ENCODE assay signal across 10 cellular contexts in the genomic region with DNA sequence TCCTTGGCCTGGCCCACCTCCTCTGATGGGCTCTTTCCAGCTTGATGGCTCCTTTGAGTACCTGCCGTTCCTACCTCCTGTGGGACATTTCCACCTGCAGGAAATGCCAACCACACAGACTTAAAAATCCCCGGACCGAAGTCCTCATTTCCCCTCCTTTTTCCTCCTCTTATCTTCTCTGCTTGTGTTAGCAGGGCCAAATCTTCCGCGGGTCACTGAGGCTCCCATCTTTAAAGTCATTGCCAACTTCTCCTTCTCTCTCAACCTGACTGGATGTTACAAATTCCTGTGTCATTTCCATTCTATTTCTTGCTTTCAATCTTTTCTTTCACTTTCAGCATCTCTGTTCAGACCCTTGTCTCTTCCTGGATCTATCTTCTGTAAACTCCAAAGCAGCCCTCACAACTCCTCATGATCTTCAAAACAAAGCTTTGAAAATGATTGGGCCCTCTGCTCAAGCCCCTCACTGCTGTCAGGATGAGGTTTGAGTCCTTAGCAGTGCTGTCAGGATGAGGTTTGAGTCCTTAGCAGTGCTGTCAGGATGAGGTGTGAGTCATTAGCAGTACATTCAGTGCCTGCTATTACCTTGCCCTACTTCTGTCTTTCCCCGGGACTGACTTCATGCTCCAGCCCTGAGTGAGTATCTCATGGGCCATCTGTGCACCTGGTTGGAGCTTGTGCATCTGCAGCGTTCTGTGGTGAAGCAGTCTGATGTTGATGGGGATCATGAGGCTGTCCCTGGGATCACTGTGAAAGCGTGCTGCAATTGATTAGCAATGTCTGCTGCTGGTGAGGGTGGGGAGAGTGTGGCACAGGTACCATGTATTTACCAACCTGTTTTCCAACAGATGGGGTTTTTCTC.
DNase-seq lines count a peak whose midpoint lies in the region; ATAC-seq and TF ChIP-seq lines count a peak whose summit lies in the region.
"Had no signal": no experiment of that assay in that cellular context is flagged by ENCODE, and none has a peak within 500 bp of the region (broad histone marks: within the 10 kb centered on the region; RNA-seq: fewer than 3 reads in every experiment).

No MANE protein-coding gene starts in this region.

- no peaks in the 10 kb centered on the region for H3K4me1 ChIP-seq in RWPE2 (ENCODE audit: insufficient read depth, poor library complexity, severe bottlenecking)

- no peak overlapping the region for H3K4me3 ChIP-seq in RWPE2 (ENCODE audit: severe bottlenecking)
- no peak overlapping the region for H3K4me3 ChIP-seq in epithelial cell of esophagus (ENCODE audit: low read length)

- no peaks in the 10 kb centered on the region for H3K9me3 ChIP-seq in RWPE2 (ENCODE audit: severe bottlenecking)

- ATAC-seq in RWPE2 (ENCODE audit: low read depth): peak; percentile 77
- ATAC-seq in GM19328 (IDR thresholded peaks at IDR 0.05; ENCODE audit: unreplicated experiment): no peak
- no peak for ATAC-seq in HG03095 (IDR thresholded peaks at IDR 0.05; ENCODE audit: unreplicated experiment)

- H3K9me3 Mint-ChIP-seq in activated naive CD4-positive, alpha-beta T cell treated with anti-CD3 and anti-CD28 coated beads for 36 hours: no peaks in the 10 kb centered on the region
- H3K9me3 Mint-ChIP-seq in stimulated activated naive CD8-positive, alpha-beta T cell treated with anti-CD3 and anti-CD28 coated beads, Interleukin-15, Interleukin-2, amounts not matched to agents 100 ng/mL and 50 ng/mL, for 24 hours: no peaks in the 10 kb centered on the region

- peak overlapping the region; percentile 69 for H3K27ac Mint-ChIP-seq in activated naive CD4-positive, alpha-beta T cell treated with anti-CD3 and anti-CD28 coated beads for 36 hours
- peak overlapping the region; percentile 85 for H3K27ac Mint-ChIP-seq in stimulated activated naive CD8-positive, alpha-beta T cell treated with anti-CD3 and anti-CD28 coated beads, Interleukin-15, Interleukin-2, amounts not matched to agents 100 ng/mL and 50 ng/mL, for 24 hours

- H3K36me3 ChIP-seq in RWPE2 (ENCODE audit: low read depth): no peaks in the 10 kb centered on the region

- intact Hi-C loops in activated naive CD4-positive, alpha-beta T cell treated with anti-CD3 and anti-CD28 coated beads for 36 hours (cut with micrococcal nuclease): loop anchor here (1.0 kb wide), 2 partner anchors 8 to 9 kb away; no protein-coding TSS in a partner anchor

- peaks cover 55% of the 10 kb centered on the region for H3K4me1 Mint-ChIP-seq in activated naive CD4-positive, alpha-beta T cell treated with anti-CD3 and anti-CD28 coated beads for 36 hours (ENCODE audit: low read depth)
- H3K4me1 Mint-ChIP-seq in stimulated activated naive CD8-positive, alpha-beta T cell treated with anti-CD3 and anti-CD28 coated beads, Interleukin-15, Interleukin-2, amounts not matched to agents 100 ng/mL and 50 ng/mL, for 24 hours (ENCODE audit: low read depth): peaks cover 57% of the 10 kb centered on the region

- CTCF ChIA-PET in activated naive CD4-positive, alpha-beta T cell treated with anti-CD3 and anti-CD28 coated beads for 36 hours (lab: Charles Lee): interaction anchor here (1.0 to 2.7 kb wide), 4 partner anchors 11 to 178 kb away, joined by 3 to 29 read pairs (median 8); no protein-coding TSS in a partner anchor

- H3K27me3 ChIP-seq in RWPE2 (ENCODE audit: insufficient read depth, poor library complexity, severe bottlenecking): peaks cover 44% of the 10 kb centered on the region

- no peaks in the 10 kb centered on the region for H3K27me3 Mint-ChIP-seq in activated naive CD4-positive, alpha-beta T cell treated with anti-CD3 and anti-CD28 coated beads for 36 hours (ENCODE audit: low read depth)
- H3K27me3 Mint-ChIP-seq in stimulated activated naive CD8-positive, alpha-beta T cell treated with anti-CD3 and anti-CD28 coated beads, Interleukin-15, Interleukin-2, amounts not matched to agents 100 ng/mL and 50 ng/mL, for 24 hours: no peaks in the 10 kb centered on the region

- DNase-seq in activated naive CD4-positive, alpha-beta T cell treated with anti-CD3 and anti-CD28 coated beads for 36 hours: peak; percentile 59
- no peak for DNase-seq in activated naive CD4-positive, alpha-beta T cell treated with anti-CD3 and anti-CD28 coated beads, Interleukin-2, amount 50 U/mL, for 16 hours
- DNase-seq in RWPE2 (ENCODE audit: low spot score) (no peak), epithelial cell of esophagus (ENCODE audit: low read depth) (peak; percentile 11), NCI-H82 treated with DMSO at 0.1 percent for 48 hours (lab: John Stamatoyannopoulos, UW; ENCODE audit: unreplicated experiment) (no peak)
- DNase-seq: Kasumi-1; stimulated activated naive CD4-positive, alpha-beta T cell had no signal

- no peak overlapping the region for H3K27ac ChIP-seq in RWPE2 (ENCODE audit: poor library complexity, severe bottlenecking)

- no peak for TF ChIP-seq CTCF in RWPE2 (IDR thresholded peaks at IDR 0.05; ENCODE audit: poor library complexity, severe bottlenecking)
- no peak for TF ChIP-seq CTCF in epithelial cell of esophagus (IDR thresholded peaks at IDR 0.05; ENCODE audit: insufficient read depth, low read depth, low read length, missing control alignments)

- no peaks in the 10 kb centered on the region for H3K36me3 Mint-ChIP-seq in activated naive CD4-positive, alpha-beta T cell treated with anti-CD3 and anti-CD28 coated beads for 36 hours (ENCODE audit: low read depth)
- H3K36me3 Mint-ChIP-seq in stimulated activated naive CD8-positive, alpha-beta T cell treated with anti-CD3 and anti-CD28 coated beads, Interleukin-15, Interleukin-2, amounts not matched to agents 100 ng/mL and 50 ng/mL, for 24 hours (ENCODE audit: low read depth): no peaks in the 10 kb centered on the region

- H3K4me3 Mint-ChIP-seq in activated naive CD4-positive, alpha-beta T cell treated with anti-CD3 and anti-CD28 coated beads for 36 hours: peak overlapping the region; percentile 0
- H3K4me3 Mint-ChIP-seq in stimulated activated naive CD8-positive, alpha-beta T cell treated with anti-CD3 and anti-CD28 coated beads, Interleukin-15, Interleukin-2, amounts not matched to agents 100 ng/mL and 50 ng/mL, for 24 hours: peak overlapping the region; percentile 38

Comparison
In these comparisons a context has a peak if more than half of its experiments do, and no peak if none do; other contexts are left out.
1. DNase-seq: peak in activated naive CD4-positive, alpha-beta T cell treated with anti-CD3 and anti-CD28 coated beads for 36 hours (single experiment) and epithelial cell of esophagus (single experiment); none in activated naive CD4-positive, alpha-beta T cell treated with anti-CD3 and anti-CD28 coated beads, Interleukin-2, amount 50 U/mL, for 16 hours (single experiment), RWPE2 (single experiment) and NCI-H82 treated with DMSO at 0.1 percent for 48 hours (single experiment).